Comparison of ENCODE assay signal across 9 cellular contexts in the genomic region with DNA sequence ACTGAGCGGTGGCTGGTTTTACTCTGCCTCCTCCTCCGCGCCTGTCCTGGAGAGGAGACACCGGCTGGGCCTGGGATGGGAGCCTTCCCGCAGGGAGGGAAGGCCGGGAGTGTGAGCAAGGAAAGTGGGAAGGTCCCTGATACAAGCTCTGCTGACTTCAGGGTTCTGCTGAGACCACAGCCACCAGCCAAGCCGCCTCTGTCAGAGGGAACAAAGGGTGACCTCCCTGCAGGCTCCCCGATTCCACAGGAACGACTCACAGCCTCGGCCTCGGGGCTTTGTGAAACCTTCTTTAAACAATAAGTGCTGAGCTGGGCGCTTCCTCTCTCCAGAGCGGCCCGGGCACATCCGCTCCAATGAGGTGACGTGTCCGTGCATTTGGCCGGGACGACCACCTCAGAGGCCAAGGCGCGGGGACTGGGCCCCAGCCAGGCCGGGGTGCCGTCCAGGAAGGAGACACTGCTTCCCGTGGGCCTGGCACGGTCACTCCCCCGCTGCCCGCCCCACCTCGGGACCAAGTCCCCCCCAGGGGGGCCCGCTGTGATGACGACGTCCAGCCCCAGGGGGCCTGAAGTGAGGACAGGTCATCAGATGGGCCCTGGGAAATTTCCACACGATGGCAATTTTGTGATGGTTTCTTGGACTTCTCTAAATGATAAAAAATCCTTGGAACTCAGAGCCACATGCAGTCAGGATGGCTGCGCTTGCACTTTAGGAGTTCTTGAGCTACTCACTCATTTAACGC. TPM values are rescaled to one million over a fixed set of nuclear protein-coding genes. Genes with fewer than 3 reads are reported as not detected.
DNase-seq lines count a peak whose midpoint lies in the region; ATAC-seq and TF ChIP-seq lines count a peak whose summit lies in the region.
"Had no signal": no experiment of that assay in that cellular context is flagged by ENCODE, and none has a peak within 500 bp of the region (broad histone marks: within the 10 kb centered on the region; RNA-seq: fewer than 3 reads in every experiment).

No MANE protein-coding gene starts in this region.

- H3K9me3 Mint-ChIP-seq in MCF 10A (ENCODE audit: unreplicated experiment) = no peaks in the 10 kb centered on the region

- peak overlapping the region; percentile 37 for H3K4me2 ChIP-seq in HCT116 (ENCODE audit: low read length)

- H3K27ac Mint-ChIP-seq in MCF 10A (ENCODE audit: low read depth, unreplicated experiment) = no peak overlapping the region
- H3K27ac Mint-ChIP-seq: activated CD8-positive, alpha-beta T cell treated with anti-CD3 and anti-CD28 coated beads, Interleukin-2, amount 10 ng/mL, durations not matched to agents 7 days and 5 days had no signal

- no peaks in the 10 kb centered on the region for H3K27me3 ChIP-seq in HCT116 (ENCODE audit: insufficient read depth, low read length)

- CTCF ChIA-PET in HCT116 (lab: Charles Lee) = interaction anchor here (0.8 to 4.3 kb wide), 3 partner anchors 9 to 121 kb away, joined by 3 to 33 read pairs (median 4); no protein-coding TSS in a partner anchor
- CTCF ChIA-PET in MCF 10A (lab: Yijun Ruan, JAX) = interaction anchor here (0.7 to 5.0 kb wide), 5 partner anchors 9 to 357 kb away, joined by 3 to 31 read pairs (median 4); no protein-coding TSS in a partner anchor

- ATAC-seq in HCT116 (peak; percentile 65), sciatic nerve (no peak), HG03442 (IDR thresholded peaks at IDR 0.05; ENCODE audit: unreplicated experiment) (no peak)
- ATAC-seq: activated CD8-positive, alpha-beta T cell treated with anti-CD3 and anti-CD28 coated beads, Interleukin-2, amount 10 ng/mL, durations not matched to agents 7 days and 5 days had no signal

- H3K4me3 Mint-ChIP-seq in MCF 10A (ENCODE audit: unreplicated experiment) = no peak overlapping the region
- H3K4me3 Mint-ChIP-seq: activated CD8-positive, alpha-beta T cell treated with anti-CD3 and anti-CD28 coated beads, Interleukin-2, amount 10 ng/mL, durations not matched to agents 7 days and 5 days had no signal

- TF ChIP-seq POLR2A in HCT116 (IDR thresholded peaks at IDR 0.05; ENCODE audit: borderline replicate concordance, extremely low read depth, insufficient read depth, insufficient read length) = no peak

- no peak overlapping the region for H2AFZ ChIP-seq in HCT116 (ENCODE audit: low read depth, low read length, poor library complexity, severe bottlenecking)

- H3K79me2 ChIP-seq in HCT116 (ENCODE audit: insufficient read depth, low read length) = no peaks in the 10 kb centered on the region

- BruUV-seq in HCT116 (replicated peaks; lab: Mats Ljungman, UMichigan) (no TSS peak), MCF 10A (replicated peaks; lab: Mats Ljungman, UMichigan) (no TSS peak)

- no peaks in the 10 kb centered on the region for H3K9me2 ChIP-seq in HCT116 (ENCODE audit: insufficient read depth)

- peak overlapping the region; percentile 0; the same call in 1 of the 2 replicates for H3K9ac ChIP-seq in HCT116 (ENCODE audit: low read length)

- no peaks in the 10 kb centered on the region for H3K9me3 ChIP-seq in HCT116 (ENCODE audit: control insufficient read depth in 1 of 2, insufficient read depth in 1 of 2, low read depth in 1 of 2, low read length in 2 of 2)

- peaks cover 17 to 35% of the 10 kb centered on the region in 2 experiments for H3K4me1 ChIP-seq in HCT116 (ENCODE audit: control insufficient read depth in 1 of 2, insufficient read depth in 2 of 2, low read length in 2 of 2)

- RAD21 ChIA-PET in HCT116 (lab: Charles Lee; ENCODE audit: low non-redundant PET in 1 of 2, low total read pairs in 2 of 2, uncharacterized antibody in 2 of 2, unreplicated experiment in 2 of 2) = no interaction called here

- no peak for TF ChIP-seq CTCF in HCT116 (IDR thresholded peaks at IDR 0.05 in 2 of 3, conservative IDR thresholded peaks at IDR 0.05 in 1 of 3; ENCODE audit: borderline replicate concordance in 1 of 3, insufficient read depth in 1 of 3, low read depth in 2 of 3, low read length in 2 of 3)
- no peak for TF ChIP-seq CTCF in MCF 10A (IDR thresholded peaks at IDR 0.05; ENCODE audit: unreplicated experiment)

- H4K20me1 ChIP-seq in HCT116 (ENCODE audit: insufficient read depth) = no peaks in the 10 kb centered on the region

- no peaks in the 10 kb centered on the region for H3K36me3 ChIP-seq in HCT116 (ENCODE audit: control insufficient read depth in 1 of 2, insufficient read depth in 2 of 2, low read length in 2 of 2)

- H3K36me3 Mint-ChIP-seq in MCF 10A (ENCODE audit: insufficient read depth, unreplicated experiment) = no peaks in the 10 kb centered on the region

- DNase-seq in HCT116 (ENCODE audit: low read depth, low spot score) = no peak
- DNase-seq in MCF 10A (ENCODE audit: unreplicated experiment) = peak; percentile 68
- peak; percentile 88 for DNase-seq in islet precursor cell
- DNase-seq in T-helper 1 cell = no peak
- DNase-seq in SHP77 treated with DMSO at 0.1 percent for 48 hours (lab: John Stamatoyannopoulos, UW) = no peak
- no peak for DNase-seq in sciatic nerve (ENCODE audit: low spot score)
- DNase-seq: activated CD8-positive, alpha-beta T cell treated with anti-CD3 and anti-CD28 coated beads, Interleukin-2, amount 10 ng/mL, durations not matched to agents 7 days and 5 days had no signal

- H3K4me3 ChIP-seq in HCT116 (replicated peaks in 1 of 2; ENCODE audit: low read depth in 1 of 2, low read length in 2 of 2) = no peak overlapping the region
- no peak overlapping the region for H3K4me3 ChIP-seq in skin epidermis

- TF ChIP-seq RAD21 in HCT116 (IDR thresholded peaks at IDR 0.05; ENCODE audit: low read depth) = no peak

- intact Hi-C loops in HCT116 (cut with micrococcal nuclease) (no loop called here), MCF 10A (cut with micrococcal nuclease) (no loop called here), sciatic nerve (cut with DNase I) (no loop called here)

- no peaks in the 10 kb centered on the region for H3K4me1 Mint-ChIP-seq in MCF 10A (ENCODE audit: insufficient read depth, unreplicated experiment)

- H3K27me3 Mint-ChIP-seq in MCF 10A (ENCODE audit: insufficient read depth, unreplicated experiment) = no peaks in the 10 kb centered on the region

- POLR2A ChIA-PET in HCT116 (lab: Charles Lee) = no interaction called here
- POLR2A ChIA-PET in MCF 10A (lab: Yijun Ruan, JAX) = interaction anchor here (1.2 kb wide), 1 partner anchor 25 kb away, joined by 4 read pairs; no protein-coding TSS in a partner anchor

- H3K27ac ChIP-seq in HCT116 (ENCODE audit: low read depth, low read length) (peak overlapping the region; percentile 6; the same call in 1 of the 2 replicates), skin epidermis (peak overlapping the region in 16 of 21 experiments; percentile 10 to 80 (median 44))

TF ChIP-seq in HCT116, 20 proteins besides CTCF, POLR2A, EP300 and RAD21:
- TF ChIP-seq CEBPB (IDR thresholded peaks at IDR 0.05; ENCODE audit: low read depth) (no peak), ELF1 (IDR thresholded peaks at IDR 0.05; ENCODE audit: borderline replicate concordance, low read depth) (no peak), JUND (IDR thresholded peaks at IDR 0.05) (no peak)
- TF ChIP-seq, protein P1, sequence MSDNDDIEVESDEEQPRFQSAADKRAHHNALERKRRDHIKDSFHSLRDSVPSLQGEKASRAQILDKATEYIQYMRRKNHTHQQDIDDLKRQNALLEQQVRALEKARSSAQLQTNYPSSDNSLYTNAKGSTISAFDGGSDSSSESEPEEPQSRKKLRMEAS (IDR thresholded peaks at IDR 0.05) = no peak
- TF ChIP-seq, protein P2, sequence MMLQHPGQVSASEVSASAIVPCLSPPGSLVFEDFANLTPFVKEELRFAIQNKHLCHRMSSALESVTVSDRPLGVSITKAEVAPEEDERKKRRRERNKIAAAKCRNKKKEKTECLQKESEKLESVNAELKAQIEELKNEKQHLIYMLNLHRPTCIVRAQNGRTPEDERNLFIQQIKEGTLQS (IDR thresholded peaks at IDR 0.05) = no peak

RNA-seq across cellular contexts. Expression of a gene that starts 11.8 kb away (rescaled TPM):
- total RNA-seq in HCT116 (2021; ENCODE audit: unreplicated experiment) (0.27 TPM), MCF 10A (2022) (not detected in 2 replicates), sciatic nerve (not detected)
- polyA plus RNA-seq in HCT116 (2012) = 0.20 and 0.21 TPM in 2 replicates
- total RNA-seq: activated CD8-positive, alpha-beta T cell treated with anti-CD3 and anti-CD28 coated beads, Interleukin-2, amount 10 ng/mL, durations not matched to agents 7 days and 5 days had no signal

Comparison
In these comparisons a context has a peak if more than half of its experiments do, and no peak if none do; other contexts are left out.
1. DNase-seq: peak in MCF 10A (single experiment) and islet precursor cell (single experiment); none in HCT116 (single experiment), T-helper 1 cell (0 of 5), SHP77 treated with DMSO at 0.1 percent for 48 hours (single experiment) and sciatic nerve (single experiment).